ENCODE assay signal across 28 cellular contexts in genomic region chr12:26970136-26970535, GRCh38.
"Had no signal": no experiment of that assay in that cellular context is flagged by ENCODE, and none has a peak within 500 bp of the region (broad histone marks: within the 10 kb centered on the region; RNA-seq: fewer than 3 reads in every experiment).

No MANE protein-coding gene starts in this region.

- H3K4me3 Mint-ChIP-seq: activated B cell treated with CpG ODN at 0.5 μM for 24 hours; activated CD4-positive, alpha-beta T cell treated with anti-CD3 and anti-CD28 coated beads, Interleukin-2, amount 10 ng/mL, durations not matched to agents 24 days and 14 days; activated CD8-positive, alpha-beta memory T cell treated with anti-CD3 and anti-CD28 coated beads, Interleukin-2, amount 10 ng/mL, durations not matched to agents 7 days and 5 days; activated naive CD4-positive, alpha-beta T cell treated with anti-CD3 and anti-CD28 coated beads, Interleukin-2, amount 50 U/mL, for 24 hours; activated T-cell treated with anti-CD3 and anti-CD28 coated beads, Interleukin-2, amount 50 U/mL, for 24 hours; activated T-helper 1 cell treated with anti-CD3 and anti-CD28 coated beads, Interleukin-12 subunit alpha, Interleukin-12 subunit beta, Interleukin-2, Interleukin-4 antibody, amounts not matched to agents 30 ng/mL and 10 ng/mL and 1 ng/mL, durations not matched to agents 14 hours and 24 hours and 36 hours had no signal

- H3K4me1 ChIP-seq: Peyer's patch, SJCRH30 had no signal

- H3K9me2 ChIP-seq: SK-N-SH had no signal

- ATAC-seq: activated CD8-positive, alpha-beta memory T cell treated with anti-CD3 and anti-CD28 coated beads, Interleukin-2, amount 10 ng/mL, durations not matched to agents 7 days and 5 days had no signal

- H3K27ac Mint-ChIP-seq: activated B cell treated with CpG ODN at 0.5 μM for 24 hours; activated CD4-positive, alpha-beta T cell treated with anti-CD3 and anti-CD28 coated beads, Interleukin-2, amount 10 ng/mL, durations not matched to agents 24 days and 14 days; activated CD8-positive, alpha-beta memory T cell treated with anti-CD3 and anti-CD28 coated beads, Interleukin-2, amount 10 ng/mL, durations not matched to agents 7 days and 5 days; activated naive CD4-positive, alpha-beta T cell treated with anti-CD3 and anti-CD28 coated beads, Interleukin-2, amount 50 U/mL, for 24 hours; activated T-cell treated with anti-CD3 and anti-CD28 coated beads, Interleukin-2, amount 50 U/mL, for 24 hours; activated T-helper 1 cell treated with anti-CD3 and anti-CD28 coated beads, Interleukin-12 subunit alpha, Interleukin-12 subunit beta, Interleukin-2, Interleukin-4 antibody, amounts not matched to agents 30 ng/mL and 10 ng/mL and 1 ng/mL, durations not matched to agents 14 hours and 24 hours and 36 hours had no signal

- H3K9me3 Mint-ChIP-seq: activated B cell treated with CpG ODN at 0.5 μM for 24 hours; activated CD4-positive, alpha-beta T cell treated with anti-CD3 and anti-CD28 coated beads, Interleukin-2, amount 10 ng/mL, durations not matched to agents 24 days and 14 days; activated naive CD4-positive, alpha-beta T cell treated with anti-CD3 and anti-CD28 coated beads, Interleukin-2, amount 50 U/mL, for 24 hours; activated T-cell treated with anti-CD3 and anti-CD28 coated beads, Interleukin-2, amount 50 U/mL, for 24 hours; activated T-helper 1 cell treated with anti-CD3 and anti-CD28 coated beads, Interleukin-12 subunit alpha, Interleukin-12 subunit beta, Interleukin-2, Interleukin-4 antibody, amounts not matched to agents 30 ng/mL and 10 ng/mL and 1 ng/mL, durations not matched to agents 14 hours and 24 hours and 36 hours had no signal

- DNase-seq: activated B cell treated with CpG ODN at 0.5 μM for 24 hours; activated CD4-positive, alpha-beta T cell treated with anti-CD3 and anti-CD28 coated beads for 1 hour; activated CD4-positive, alpha-beta T cell treated with anti-CD3 and anti-CD28 coated beads, Interleukin-2, amount 10 ng/mL, durations not matched to agents 24 days and 14 days; activated CD4-positive, alpha-beta T cell treated with anti-CD3 and anti-CD28 coated beads, Interleukin-2, amount 50 U/mL, for 48 hours; activated CD8-positive, alpha-beta memory T cell treated with anti-CD3 and anti-CD28 coated beads, Interleukin-2, amount 10 ng/mL, durations not matched to agents 7 days and 5 days; activated effector memory CD4-positive, alpha-beta T cell treated with Interleukin-2 at 50 U/mL for 16 hours; activated naive CD4-positive, alpha-beta T cell; activated T-cell treated with anti-CD3 and anti-CD28 coated beads, Interleukin-2, amount 50 U/mL, for 24 hours; aorta; central memory CD4-positive, alpha-beta T cell; Kasumi-1; NCI-H1105 treated with DMSO at 0.1 percent for 48 hours; NCI-H1436 treated with DMSO at 0.1 percent for 48 hours; NCI-H187; NCI-H2081 treated with DMSO at 0.1 percent for 48 hours; NCI-H446 treated with DMSO at 0.1 percent for 48 hours; NCI-H526; NCI-H774; NK-92 treated with Interleukin-12 subunit alpha and Interleukin-12 subunit beta, amount 100 ng/mL, for 24 hours; OCI-M1; Peyer's patch; Right ventricle myocardium superior; SJCRH30; SK-N-SH had no signal

- H3K27me3 ChIP-seq: Peyer's patch, SJCRH30 had no signal

- H3K27me3 Mint-ChIP-seq: activated B cell treated with CpG ODN at 0.5 μM for 24 hours; activated CD4-positive, alpha-beta T cell treated with anti-CD3 and anti-CD28 coated beads, Interleukin-2, amount 10 ng/mL, durations not matched to agents 24 days and 14 days; activated CD8-positive, alpha-beta memory T cell treated with anti-CD3 and anti-CD28 coated beads, Interleukin-2, amount 10 ng/mL, durations not matched to agents 7 days and 5 days; activated naive CD4-positive, alpha-beta T cell treated with anti-CD3 and anti-CD28 coated beads, Interleukin-2, amount 50 U/mL, for 24 hours; activated T-cell treated with anti-CD3 and anti-CD28 coated beads, Interleukin-2, amount 50 U/mL, for 24 hours had no signal

- H3K27ac ChIP-seq: Peyer's patch, RWPE1, SJCRH30 had no signal

- H3K4me3 ChIP-seq: Peyer's patch, SJCRH30 had no signal

- H3K4me2 ChIP-seq: SK-N-SH had no signal

- H3K9me3 ChIP-seq: Peyer's patch, SJCRH30, SK-N-SH had no signal

- FAIRE-seq: bronchial epithelial cell had no signal
